9 cellular contexts compared by ENCODE assay signal in genomic region chr9:133406039-133406438, GRCh38.
"Had no signal": no experiment of that assay in that cellular context is flagged by ENCODE, and none has a peak within 500 bp of the region (broad histone marks: within the 10 kb centered on the region; RNA-seq: fewer than 3 reads in every experiment).

No MANE protein-coding gene starts in this region.

- H3K4me3 ChIP-seq: heart right ventricle, neural progenitor cell, tibial nerve had no signal

- H3K4me1 ChIP-seq: neural progenitor cell, tibial nerve had no signal

- H2AFZ ChIP-seq: neural progenitor cell had no signal

- H3K27me3 Mint-ChIP-seq: activated B cell treated with CpG ODN at 0.5 μM for 24 hours; activated CD4-positive, alpha-beta T cell treated with anti-CD3 and anti-CD28 coated beads, Interleukin-2, amount 10 ng/mL, durations not matched to agents 24 days and 14 days; stimulated activated naive B cell treated with anti-CD40 and anti-IgM and Interleukin-4, amounts not matched to agents 10 μg/mL and 1 μg/mL and 100 μg/mL, for 72 hours had no signal

- H3K9me3 ChIP-seq: heart right ventricle, tibial nerve had no signal

- H3K27ac ChIP-seq: heart right ventricle, neural progenitor cell, tibial nerve had no signal

- H3K27me3 ChIP-seq: heart right ventricle, neural progenitor cell, tibial nerve had no signal

- H3K4me2 ChIP-seq: neural progenitor cell had no signal

- H3K9me3 Mint-ChIP-seq: activated B cell treated with CpG ODN at 0.5 μM for 24 hours; activated CD4-positive, alpha-beta T cell treated with anti-CD3 and anti-CD28 coated beads, Interleukin-2, amount 10 ng/mL, durations not matched to agents 24 days and 14 days; activated naive CD4-positive, alpha-beta T cell treated with anti-CD3 and anti-CD28 coated beads, Interleukin-2, amount 50 U/mL, for 72 hours; activated T-helper 2 cell treated with anti-CD3 and anti-CD28 coated beads, Interferon-gamma antibody, Interleukin-2, Interleukin-4, amounts not matched to agents 10 μg/mL and 5 μg/mL and 100 μg/mL, durations not matched to agents 14 hours and 24 hours and 36 hours; neural progenitor cell; stimulated activated naive B cell treated with anti-CD40 and anti-IgM and Interleukin-4, amounts not matched to agents 10 μg/mL and 1 μg/mL and 100 μg/mL, for 72 hours; T-helper 1 cell treated with Interleukin-12 subunit alpha and Interleukin-12 subunit beta and Interleukin-4 antibody, amounts not matched to agents 30 μg/mL and 1 μg/mL, for 36 hours had no signal

- H3K4me3 Mint-ChIP-seq: activated B cell treated with CpG ODN at 0.5 μM for 24 hours; activated CD4-positive, alpha-beta T cell treated with anti-CD3 and anti-CD28 coated beads, Interleukin-2, amount 10 ng/mL, durations not matched to agents 24 days and 14 days; neural progenitor cell; T-helper 1 cell treated with Interleukin-12 subunit alpha and Interleukin-12 subunit beta and Interleukin-4 antibody, amounts not matched to agents 30 μg/mL and 1 μg/mL, for 36 hours had no signal

- H3K9ac ChIP-seq: neural progenitor cell had no signal

- H3K4me1 Mint-ChIP-seq: neural progenitor cell had no signal

- H3K36me3 ChIP-seq: neural progenitor cell had no signal

- H3K27ac Mint-ChIP-seq: activated B cell treated with CpG ODN at 0.5 μM for 24 hours; activated CD4-positive, alpha-beta T cell treated with anti-CD3 and anti-CD28 coated beads, Interleukin-2, amount 10 ng/mL, durations not matched to agents 24 days and 14 days; neural progenitor cell; stimulated activated naive B cell treated with anti-CD40 and anti-IgM and Interleukin-4, amounts not matched to agents 10 μg/mL and 1 μg/mL and 100 μg/mL, for 72 hours; T-helper 1 cell treated with Interleukin-12 subunit alpha and Interleukin-12 subunit beta and Interleukin-4 antibody, amounts not matched to agents 30 μg/mL and 1 μg/mL, for 36 hours had no signal
